In genomic region chr12:81209001-81209400, GRCh38 we compare ENCODE assay signal across 19 cellular contexts.
DNase-seq lines count a peak whose midpoint lies in the region; ATAC-seq, FAIRE-seq and TF ChIP-seq lines count a peak whose summit lies in the region.
"Had no signal": no experiment of that assay in that cellular context is flagged by ENCODE, and none has a peak within 500 bp of the region (broad histone marks: within the 10 kb centered on the region; RNA-seq: fewer than 3 reads in every experiment).

No MANE protein-coding gene starts in this region.

- no peak for FAIRE-seq in GM12892 (lab: Jason Lieb, UNC)
- FAIRE-seq: GM19239 had no signal

- TF ChIP-seq CTCF in heart right ventricle (IDR thresholded peaks at IDR 0.05) (no peak), stomach (IDR thresholded peaks at IDR 0.05) (no peak)

- TF ChIP-seq EP300 in stomach (IDR thresholded peaks at IDR 0.05), result no peak

- no peak for TF ChIP-seq POLR2A in GM12892 (IDR thresholded peaks at IDR 0.05; ENCODE audit: low read depth, low read length)
- no peak for TF ChIP-seq POLR2A in stomach (IDR thresholded peaks at IDR 0.05)

- H3K4me1 ChIP-seq in heart right ventricle (peaks cover 0 to 48% (median 12%) of the 10 kb centered on the region in 9 donors), right cardiac atrium (ENCODE audit: control insufficient read depth, insufficient read depth, low read length) (no peaks in the 10 kb centered on the region), stomach (peaks cover 0 to 9% (median 4%) of the 10 kb centered on the region in 4 donors)

- H3K27ac ChIP-seq in heart right ventricle, result peak overlapping the region in 9 of 10 donors; percentile 33 to 71 (median 65)
- no peak overlapping the region for H3K27ac ChIP-seq in right cardiac atrium (ENCODE audit: low read length)
- no peak overlapping the region for H3K27ac ChIP-seq in stomach

- no peaks in the 10 kb centered on the region for H3K9me3 ChIP-seq in heart right ventricle
- H3K9me3 ChIP-seq in right cardiac atrium (ENCODE audit: control insufficient read depth, low read length), result no peaks in the 10 kb centered on the region
- no peaks in the 10 kb centered on the region for H3K9me3 ChIP-seq in stomach

- no peak for DNase-seq in heart right ventricle
- no peak for DNase-seq in right cardiac atrium
- DNase-seq in dedifferentiated amniotic fluid mesenchymal stem cell (ENCODE audit: extremely low spot score), result peak; percentile 35
- DNase-seq in left lobe of liver (ENCODE audit: low spot score), result no peak
- DNase-seq in NCI-H446 treated with DMSO at 0.1 percent for 48 hours (lab: John Stamatoyannopoulos, UW), result no peak
- DNase-seq in NCI-H2171 treated with DMSO at 0.1 percent for 48 hours (lab: John Stamatoyannopoulos, UW), result no peak
- no peak for DNase-seq in GM12892 (ENCODE audit: insufficient read length)
- DNase-seq in stomach, result no peak
- DNase-seq: activated CD8-positive, alpha-beta memory T cell treated with anti-CD3 and anti-CD28 coated beads, Interleukin-2, amount 50 U/mL, for 48 hours; activated naive CD4-positive, alpha-beta T cell treated with anti-CD3 and anti-CD28 coated beads, Interleukin-2, amount 10 ng/mL, durations not matched to agents 7 days and 5 days; CD8-positive, alpha-beta memory T cell; GF-D8; left cardiac atrium; NCI-H2029 treated with DMSO at 0.1 percent for 48 hours; NCI-H82; stimulated activated CD4-positive, alpha-beta T cell treated with anti-CD3 and anti-CD28 coated beads, Interleukin-15, amount 100 ng/mL, for 24 hours; substantia nigra; T-helper 2 cell had no signal

- H3K4me3 ChIP-seq in heart right ventricle (no peak overlapping the region), right cardiac atrium (ENCODE audit: low read length) (no peak overlapping the region), stomach (no peak overlapping the region)

- intact Hi-C loops in heart right ventricle (cut with DNase I) (no loop called here), right cardiac atrium (cut with DNase I) (no loop called here), stomach (cut with DNase I; ENCODE audit: low total_unique reads) (no loop called here)

- H3K36me3 ChIP-seq in heart right ventricle (no peaks in the 10 kb centered on the region), stomach (no peaks in the 10 kb centered on the region)

- ATAC-seq in heart right ventricle (peak in 2 of 8 donors; percentile 63 to 73), right cardiac atrium (no peak), left lobe of liver (peak; percentile 90)

- H3K27me3 ChIP-seq in heart right ventricle (no peaks in the 10 kb centered on the region), right cardiac atrium (ENCODE audit: control insufficient read depth, insufficient read depth) (no peaks in the 10 kb centered on the region), stomach (no peaks in the 10 kb centered on the region)

Comparison
In these comparisons a context has a peak if more than half of its experiments do, and no peak if none do; other contexts are left out.
1. H3K27ac ChIP-seq: peak in heart right ventricle (9 of 10); none in right cardiac atrium (single experiment) and stomach (0 of 5).